1 cellular context compared by ENCODE assay signal in genomic region chr7:158821173-158822021, GRCh38.
A peak's percentile ranks its signal among the peaks of the same experiment; 100 is the strongest.
TF ChIP-seq lines count a peak whose summit lies in the region.

No MANE protein-coding gene starts in this region.

TF ChIP-seq in K562, 482 proteins besides CTCF, POLR2A, EP300 and RAD21 (continued from another document and continues in another):
- peak; percentile 45; the same call in 1 of the 2 replicates for TF ChIP-seq ZBTB33 (CRISPR knock-in tag; IDR thresholded peaks at IDR 0.05)
- no peak for TF ChIP-seq SMAD3 (CRISPR knock-in tag; conservative IDR thresholded peaks at IDR 0.05)
- TF ChIP-seq, protein P1, sequence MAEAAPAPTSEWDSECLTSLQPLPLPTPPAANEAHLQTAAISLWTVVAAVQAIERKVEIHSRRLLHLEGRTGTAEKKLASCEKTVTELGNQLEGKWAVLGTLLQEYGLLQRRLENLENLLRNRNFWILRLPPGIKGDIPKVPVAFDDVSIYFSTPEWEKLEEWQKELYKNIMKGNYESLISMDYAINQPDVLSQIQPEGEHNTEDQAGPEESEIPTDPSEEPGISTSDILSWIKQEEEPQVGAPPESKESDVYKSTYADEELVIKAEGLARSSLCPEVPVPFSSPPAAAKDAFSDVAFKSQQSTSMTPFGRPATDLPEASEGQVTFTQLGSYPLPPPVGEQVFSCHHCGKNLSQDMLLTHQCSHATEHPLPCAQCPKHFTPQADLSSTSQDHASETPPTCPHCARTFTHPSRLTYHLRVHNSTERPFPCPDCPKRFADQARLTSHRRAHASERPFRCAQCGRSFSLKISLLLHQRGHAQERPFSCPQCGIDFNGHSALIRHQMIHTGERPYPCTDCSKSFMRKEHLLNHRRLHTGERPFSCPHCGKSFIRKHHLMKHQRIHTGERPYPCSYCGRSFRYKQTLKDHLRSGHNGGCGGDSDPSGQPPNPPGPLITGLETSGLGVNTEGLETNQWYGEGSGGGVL (CRISPR knock-in tag; IDR thresholded peaks at IDR 0.05) = no peak
- no peak for TF ChIP-seq EWSR1 (IDR thresholded peaks at IDR 0.05; ENCODE audit: borderline replicate concordance, low read depth, partially characterized antibody)
- TF ChIP-seq, protein P2, sequence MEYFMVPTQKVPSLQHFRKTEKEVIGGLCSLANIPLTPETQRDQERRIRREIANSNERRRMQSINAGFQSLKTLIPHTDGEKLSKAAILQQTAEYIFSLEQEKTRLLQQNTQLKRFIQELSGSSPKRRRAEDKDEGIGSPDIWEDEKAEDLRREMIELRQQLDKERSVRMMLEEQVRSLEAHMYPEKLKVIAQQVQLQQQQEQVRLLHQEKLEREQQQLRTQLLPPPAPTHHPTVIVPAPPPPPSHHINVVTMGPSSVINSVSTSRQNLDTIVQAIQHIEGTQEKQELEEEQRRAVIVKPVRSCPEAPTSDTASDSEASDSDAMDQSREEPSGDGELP (CRISPR knock-in tag; IDR thresholded peaks at IDR 0.05; ENCODE audit: borderline replicate concordance) = peak; percentile 45; the same call in 1 of the 2 replicates
- TF ChIP-seq MIER1 (IDR thresholded peaks at IDR 0.05; ENCODE audit: low read depth) = no peak
- TF ChIP-seq KLF6 (CRISPR knock-in tag; IDR thresholded peaks at IDR 0.05; ENCODE audit: borderline replicate concordance) = no peak
- TF ChIP-seq TOE1 (IDR thresholded peaks at IDR 0.05; ENCODE audit: borderline replicate concordance) = no peak
- no peak for TF ChIP-seq TOE1 (CRISPR knock-in tag; IDR thresholded peaks at IDR 0.05; ENCODE audit: borderline replicate concordance, low read depth)
- TF ChIP-seq NR2C2 (CRISPR knock-in tag; IDR thresholded peaks at IDR 0.05) = no peak
- TF ChIP-seq NR2C2 (tag; IDR thresholded peaks at IDR 0.05) = no peak
- no peak for TF ChIP-seq FOXP1 (CRISPR knock-in tag; IDR thresholded peaks at IDR 0.05)
- TF ChIP-seq BMI1 (IDR thresholded peaks at IDR 0.05; ENCODE audit: low read length) = no peak
- no peak for TF ChIP-seq ATF1 (CRISPR knock-in tag; IDR thresholded peaks at IDR 0.05)
- 0 out of 2 replicates have a peak, but pooled peaks have one; percentile 11 for TF ChIP-seq ATF1 (tag; IDR thresholded peaks at IDR 0.05)
- TF ChIP-seq ZNF134 (CRISPR knock-in tag; conservative IDR thresholded peaks at IDR 0.05) = no peak
- TF ChIP-seq, protein P3, sequence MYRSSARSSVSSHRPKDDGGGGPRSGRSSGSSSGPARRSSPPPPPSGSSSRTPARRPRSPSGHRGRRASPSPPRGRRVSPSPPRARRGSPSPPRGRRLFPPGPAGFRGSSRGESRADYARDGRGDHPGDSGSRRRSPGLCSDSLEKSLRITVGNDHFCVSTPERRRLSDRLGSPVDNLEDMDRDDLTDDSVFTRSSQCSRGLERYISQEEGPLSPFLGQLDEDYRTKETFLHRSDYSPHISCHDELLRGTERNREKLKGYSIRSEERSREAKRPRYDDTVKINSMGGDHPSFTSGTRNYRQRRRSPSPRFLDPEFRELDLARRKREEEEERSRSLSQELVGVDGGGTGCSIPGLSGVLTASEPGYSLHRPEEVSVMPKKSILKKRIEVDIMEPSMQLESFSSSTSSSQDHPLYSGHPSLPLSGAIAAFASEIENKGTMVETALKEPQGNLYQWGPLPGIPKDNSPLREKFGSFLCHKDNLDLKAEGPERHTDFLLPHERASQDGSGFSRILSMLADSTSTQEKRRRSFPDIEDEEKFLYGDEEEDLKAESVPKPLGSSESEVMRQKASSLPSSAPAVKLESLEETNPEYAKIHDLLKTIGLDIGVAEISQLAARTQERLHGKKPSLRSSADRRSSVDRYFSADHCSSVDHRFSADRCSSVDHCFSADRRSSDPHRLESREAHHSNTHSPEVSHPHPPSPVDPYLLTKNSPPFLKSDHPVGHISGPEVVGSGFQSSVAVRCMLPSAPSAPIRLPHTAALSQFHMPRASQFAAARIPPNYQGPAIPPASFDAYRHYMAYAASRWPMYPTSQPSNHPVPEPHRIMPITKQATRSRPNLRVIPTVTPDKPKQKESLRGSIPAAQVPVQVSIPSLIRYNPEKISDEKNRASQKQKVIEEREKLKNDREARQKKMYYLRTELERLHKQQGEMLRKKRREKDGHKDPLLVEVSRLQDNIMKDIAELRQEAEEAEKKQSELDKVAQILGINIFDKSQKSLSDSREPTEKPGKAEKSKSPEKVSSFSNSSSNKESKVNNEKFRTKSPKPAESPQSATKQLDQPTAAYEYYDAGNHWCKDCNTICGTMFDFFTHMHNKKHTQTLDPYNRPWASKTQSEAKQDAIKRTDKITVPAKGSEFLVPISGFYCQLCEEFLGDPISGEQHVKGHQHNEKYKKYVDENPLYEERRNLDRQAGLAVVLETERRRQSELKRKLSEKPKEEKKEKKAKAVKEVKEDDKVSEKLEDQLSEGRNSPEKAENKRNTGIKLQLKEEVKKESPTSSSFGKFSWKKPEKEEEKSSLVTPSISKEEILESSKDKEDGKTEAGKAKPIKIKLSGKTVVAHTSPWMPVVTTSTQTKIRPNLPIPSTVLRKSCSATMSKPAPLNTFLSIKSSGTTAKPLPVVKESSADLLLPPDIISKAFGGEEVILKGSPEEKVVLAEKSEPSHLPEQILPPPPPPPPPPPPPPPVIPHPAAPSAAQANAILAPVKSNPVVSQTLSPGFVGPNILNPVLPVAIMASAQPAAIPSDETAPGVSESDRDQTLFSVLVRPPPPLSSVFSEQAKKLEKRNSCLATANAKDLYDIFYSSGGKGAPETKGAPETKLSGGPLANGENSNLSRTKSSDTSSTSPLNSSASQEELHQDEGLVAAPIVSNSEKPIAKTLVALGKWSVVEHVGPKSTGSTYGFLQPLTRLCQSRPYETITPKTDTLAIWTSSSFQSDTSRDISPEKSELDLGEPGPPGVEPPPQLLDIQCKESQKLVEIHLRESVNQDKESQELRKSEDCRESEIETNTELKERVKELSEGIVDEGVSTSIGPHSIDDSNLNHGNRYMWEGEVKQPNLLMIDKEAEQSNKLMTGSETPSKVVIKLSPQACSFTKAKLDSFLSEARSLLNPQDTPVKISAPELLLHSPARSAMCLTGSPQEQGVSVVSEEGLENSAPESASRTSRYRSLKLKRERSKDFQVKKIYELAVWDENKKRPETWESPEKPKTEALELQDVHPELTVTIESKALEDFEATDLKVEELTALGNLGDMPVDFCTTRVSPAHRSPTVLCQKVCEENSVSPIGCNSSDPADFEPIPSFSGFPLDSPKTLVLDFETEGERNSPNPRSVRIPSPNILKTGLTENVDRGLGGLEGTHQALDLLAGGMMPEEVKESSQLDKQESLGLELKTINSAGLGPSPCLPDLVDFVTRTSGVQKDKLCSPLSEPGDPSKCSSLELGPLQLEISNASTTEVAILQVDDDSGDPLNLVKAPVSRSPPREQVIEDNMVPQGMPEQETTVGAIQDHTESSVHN (IDR thresholded peaks at IDR 0.05; ENCODE audit: borderline replicate concordance in 1 of 2, low read depth in 1 of 2) = no peak
- TF ChIP-seq HMG20A (CRISPR knock-in tag; conservative IDR thresholded peaks at IDR 0.05) = no peak
- TF ChIP-seq NFIX (CRISPR knock-in tag; IDR thresholded peaks at IDR 0.05; ENCODE audit: low read depth) = no peak
- TF ChIP-seq ZNF316 (IDR thresholded peaks at IDR 0.05) = no peak
- no peak for TF ChIP-seq ZNF668 (CRISPR knock-in tag; IDR thresholded peaks at IDR 0.05)
- TF ChIP-seq, protein P4, sequence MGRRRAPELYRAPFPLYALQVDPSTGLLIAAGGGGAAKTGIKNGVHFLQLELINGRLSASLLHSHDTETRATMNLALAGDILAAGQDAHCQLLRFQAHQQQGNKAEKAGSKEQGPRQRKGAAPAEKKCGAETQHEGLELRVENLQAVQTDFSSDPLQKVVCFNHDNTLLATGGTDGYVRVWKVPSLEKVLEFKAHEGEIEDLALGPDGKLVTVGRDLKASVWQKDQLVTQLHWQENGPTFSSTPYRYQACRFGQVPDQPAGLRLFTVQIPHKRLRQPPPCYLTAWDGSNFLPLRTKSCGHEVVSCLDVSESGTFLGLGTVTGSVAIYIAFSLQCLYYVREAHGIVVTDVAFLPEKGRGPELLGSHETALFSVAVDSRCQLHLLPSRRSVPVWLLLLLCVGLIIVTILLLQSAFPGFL (CRISPR knock-in tag; IDR thresholded peaks at IDR 0.05) = no peak
- no peak for TF ChIP-seq RBM14 (IDR thresholded peaks at IDR 0.05; ENCODE audit: borderline replicate concordance, insufficient read depth, low read depth, low read length)
- TF ChIP-seq, protein P5, sequence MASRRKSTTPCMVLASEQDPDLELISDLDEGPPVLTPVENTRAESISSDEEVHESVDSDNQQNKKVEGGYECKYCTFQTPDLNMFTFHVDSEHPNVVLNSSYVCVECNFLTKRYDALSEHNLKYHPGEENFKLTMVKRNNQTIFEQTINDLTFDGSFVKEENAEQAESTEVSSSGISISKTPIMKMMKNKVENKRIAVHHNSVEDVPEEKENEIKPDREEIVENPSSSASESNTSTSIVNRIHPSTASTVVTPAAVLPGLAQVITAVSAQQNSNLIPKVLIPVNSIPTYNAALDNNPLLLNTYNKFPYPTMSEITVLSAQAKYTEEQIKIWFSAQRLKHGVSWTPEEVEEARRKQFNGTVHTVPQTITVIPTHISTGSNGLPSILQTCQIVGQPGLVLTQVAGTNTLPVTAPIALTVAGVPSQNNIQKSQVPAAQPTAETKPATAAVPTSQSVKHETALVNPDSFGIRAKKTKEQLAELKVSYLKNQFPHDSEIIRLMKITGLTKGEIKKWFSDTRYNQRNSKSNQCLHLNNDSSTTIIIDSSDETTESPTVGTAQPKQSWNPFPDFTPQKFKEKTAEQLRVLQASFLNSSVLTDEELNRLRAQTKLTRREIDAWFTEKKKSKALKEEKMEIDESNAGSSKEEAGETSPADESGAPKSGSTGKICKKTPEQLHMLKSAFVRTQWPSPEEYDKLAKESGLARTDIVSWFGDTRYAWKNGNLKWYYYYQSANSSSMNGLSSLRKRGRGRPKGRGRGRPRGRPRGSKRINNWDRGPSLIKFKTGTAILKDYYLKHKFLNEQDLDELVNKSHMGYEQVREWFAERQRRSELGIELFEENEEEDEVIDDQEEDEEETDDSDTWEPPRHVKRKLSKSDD (conservative IDR thresholded peaks at IDR 0.05; ENCODE audit: low read length) = no peak
- peak; percentile 73; the same call in 1 of the 2 replicates for TF ChIP-seq PHF21A (IDR thresholded peaks at IDR 0.05; ENCODE audit: borderline replicate concordance, low read depth)
- no peak for TF ChIP-seq NFXL1 (CRISPR knock-in tag; IDR thresholded peaks at IDR 0.05)
- no peak for TF ChIP-seq RFX7 (CRISPR knock-in tag; IDR thresholded peaks at IDR 0.05)
- TF ChIP-seq RBM34 (IDR thresholded peaks at IDR 0.05; ENCODE audit: borderline replicate concordance, insufficient read depth, low read length) = no peak
- TF ChIP-seq PHF20 (IDR thresholded peaks at IDR 0.05; ENCODE audit: partially characterized antibody) = no peak
- no peak for TF ChIP-seq MCM5 (IDR thresholded peaks at IDR 0.05; ENCODE audit: low read depth)
- TF ChIP-seq POLR2G (IDR thresholded peaks at IDR 0.05; ENCODE audit: low read depth, low read length) = no peak
- no peak for TF ChIP-seq ZNF696 (CRISPR knock-in tag; conservative IDR thresholded peaks at IDR 0.05)
- TF ChIP-seq IFI16 (CRISPR knock-in tag; IDR thresholded peaks at IDR 0.05) = no peak
- TF ChIP-seq IRF9 (tag; IDR thresholded peaks at IDR 0.05) = no peak
- no peak for TF ChIP-seq ETV1 (tag; conservative IDR thresholded peaks at IDR 0.05; ENCODE audit: low read depth)
- no peak for TF ChIP-seq TRIM25 (IDR thresholded peaks at IDR 0.05; ENCODE audit: borderline replicate concordance)
- no peak for TF ChIP-seq NFIC (IDR thresholded peaks at IDR 0.05)
- TF ChIP-seq ZNF224 (CRISPR knock-in tag; IDR thresholded peaks at IDR 0.05) = no peak
- TF ChIP-seq BACH1 (tag; IDR thresholded peaks at IDR 0.05) = no peak
- no peak for TF ChIP-seq NONO (IDR thresholded peaks at IDR 0.05; ENCODE audit: low read depth in 2 of 2, low read length in 1 of 2)
- no peak for TF ChIP-seq EHMT2 (IDR thresholded peaks at IDR 0.05)
- no peak for TF ChIP-seq ZFP30 (CRISPR knock-in tag; IDR thresholded peaks at IDR 0.05; ENCODE audit: borderline replicate concordance)
- no peak for TF ChIP-seq CREM (IDR thresholded peaks at IDR 0.05; ENCODE audit: low read depth)
- no peak for TF ChIP-seq FOXJ3 (CRISPR knock-in tag; IDR thresholded peaks at IDR 0.05)
- no peak for TF ChIP-seq MAFK (IDR thresholded peaks at IDR 0.05; ENCODE audit: low read length)
- no peak for TF ChIP-seq ZNF76 (CRISPR knock-in tag; IDR thresholded peaks at IDR 0.05; ENCODE audit: borderline replicate concordance)
- no peak for TF ChIP-seq ZNF431 (CRISPR knock-in tag; IDR thresholded peaks at IDR 0.05)
- TF ChIP-seq SIRT6 (IDR thresholded peaks at IDR 0.05; ENCODE audit: low read depth, low read length) = no peak
- TF ChIP-seq POLR3A (IDR thresholded peaks at IDR 0.05; ENCODE audit: borderline replicate concordance, extremely low read depth, insufficient read depth, insufficient read length) = no peak
